Comparison of ENCODE assay signal across 9 cellular contexts in the genomic region with DNA sequence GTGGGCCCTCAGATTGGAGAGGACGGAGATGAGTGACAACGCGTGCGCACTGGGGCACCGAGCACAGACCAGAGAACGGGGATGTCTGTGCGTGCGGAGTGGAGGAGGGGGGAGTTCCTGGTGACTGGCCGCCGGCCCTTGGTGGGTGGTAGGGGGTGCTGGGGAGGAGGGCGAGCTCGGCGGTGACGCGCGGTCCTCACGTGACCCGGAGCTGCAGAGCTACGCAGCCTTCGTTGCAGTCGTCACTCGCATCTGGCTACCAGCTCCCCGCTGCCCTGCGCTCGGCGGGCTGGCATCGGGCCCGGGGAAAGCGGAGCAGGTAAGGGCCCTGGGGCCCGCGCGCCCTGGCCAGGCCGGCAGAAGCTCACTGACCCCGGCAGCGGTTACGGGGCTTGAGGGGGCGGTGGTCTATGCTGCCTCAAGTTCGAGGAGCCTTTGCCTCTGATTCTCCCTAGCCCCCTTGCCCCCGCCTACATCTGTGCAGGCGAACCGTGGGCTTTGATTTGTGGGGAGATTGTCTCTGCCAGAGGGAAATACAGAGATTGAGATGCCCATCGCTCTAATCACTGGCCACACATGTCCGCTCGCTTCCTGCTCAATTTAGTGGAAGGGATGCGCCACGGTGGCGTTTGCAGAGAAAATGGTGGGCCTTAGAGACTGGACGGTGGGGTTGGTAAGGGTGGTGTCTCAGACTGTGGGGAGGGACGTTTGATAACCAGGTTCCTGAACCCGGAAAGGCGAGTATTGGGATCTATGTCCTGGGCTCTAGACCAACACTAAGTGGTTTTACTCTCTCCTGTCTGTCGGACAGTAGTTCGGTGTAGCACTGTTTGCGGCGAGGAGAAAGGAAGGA. TPM values are rescaled to one million over a fixed set of nuclear protein-coding genes. Genes with fewer than 3 reads are reported as not detected.
DNase-seq lines count a peak whose midpoint lies in the region; ATAC-seq lines count a peak whose summit lies in the region.
"Had no signal": no experiment of that assay in that cellular context is flagged by ENCODE, and none has a peak within 500 bp of the region (broad histone marks: within the 10 kb centered on the region; RNA-seq: fewer than 3 reads in every experiment).

TSS of gene ARMCX4 (plus strand) at position 245 of the 853 bp plus-strand sequence. CDS start 3,134 bp downstream, outside the sequence.

- peak; percentile 70 for DNase-seq in DMS79 treated with DMSO at 0.1 percent for 48 hours (lab: John Stamatoyannopoulos, UW)
- DNase-seq in NCI-H146 treated with DMSO at 0.1 percent for 48 hours (lab: John Stamatoyannopoulos, UW; ENCODE audit: unreplicated experiment), result peak; percentile 77
- DNase-seq in activated CD4-positive, alpha-beta T cell treated with anti-CD3 and anti-CD28 coated beads, Interleukin-2, amount 50 U/mL, for 4 hours, result peak; percentile 6 to 28
- DNase-seq in effector CD4-positive, alpha-beta T cell, result peak; percentile 7
- DNase-seq in mesenchymal stem cell, result peak; percentile 81
- peak; percentile 3 to 13 (median 6) for DNase-seq in stimulated activated CD4-positive, alpha-beta T cell treated with anti-CD3 and anti-CD28 coated beads, TNF-alpha, amount 100 ng/mL, for 4 hours (ENCODE audit: low read depth in 3 of 3)
- DNase-seq in KBM-7, result no peak

- H2AK5ac ChIP-seq in mesenchymal stem cell (ENCODE audit: low read length, severe bottlenecking), result no peak within 1 kb of the TSS

- 14% methylated on average over 24 of the region's 55 CpGs for WGBS in mesenchymal stem cell

- no peak within 1 kb of the TSS for H3K14ac ChIP-seq in mesenchymal stem cell (ENCODE audit: low read length in 2 of 2)

- no peak for ATAC-seq in GM21576 (IDR thresholded peaks at IDR 0.05; ENCODE audit: unreplicated experiment)

- in situ Hi-C loops in KBM-7 (cut with MboI; ENCODE audit: low pct_unique_long_range_greater_than_20kb, low sequenced_read_pairs), result no loop called here

- no peak within 1 kb of the TSS for H3K23ac ChIP-seq in mesenchymal stem cell (ENCODE audit: low read length in 2 of 2)

- H3K9ac ChIP-seq in mesenchymal stem cell (ENCODE audit: low read length), result peak within 1 kb of the TSS; percentile 91

- H3K4me3 ChIP-seq in mesenchymal stem cell (ENCODE audit: insufficient read depth in 1 of 2, low read depth in 1 of 2, low read length in 2 of 2), result peak within 1 kb of the TSS; percentile 64 to 86

- H2BK15ac ChIP-seq in mesenchymal stem cell (ENCODE audit: low read depth, poor library complexity, severe bottlenecking), result no peak within 1 kb of the TSS

- H2BK120ac ChIP-seq in mesenchymal stem cell (ENCODE audit: low read depth, low read length), result no peak within 1 kb of the TSS

- H2AFZ ChIP-seq in mesenchymal stem cell (ENCODE audit: low read depth, low read length), result peak within 1 kb of the TSS; percentile 39

- H4K8ac ChIP-seq in mesenchymal stem cell (ENCODE audit: low read length), result peak within 1 kb of the TSS; percentile 64

- no peaks in the 10 kb centered on the region for H3K4me1 ChIP-seq in mesenchymal stem cell (ENCODE audit: control insufficient read depth, insufficient read depth, low read depth, low read length)

- no peak within 1 kb of the TSS for H2BK5ac ChIP-seq in mesenchymal stem cell (ENCODE audit: low read depth, low read length, poor library complexity, severe bottlenecking)

- peaks cover 27 to 28% of the 10 kb centered on the region in 2 experiments for H3K36me3 ChIP-seq in mesenchymal stem cell (ENCODE audit: control insufficient read depth in 1 of 2, insufficient read depth in 2 of 2, low read depth in 1 of 2, low read length in 2 of 2)

- peak within 1 kb of the TSS; percentile 68 for H3K4me2 ChIP-seq in mesenchymal stem cell (ENCODE audit: low read length, poor library complexity, severe bottlenecking)

- H3K9me3 ChIP-seq in mesenchymal stem cell (ENCODE audit: control insufficient read depth, low read length), result no peaks in the 10 kb centered on the region

- no peak within 1 kb of the TSS for H2BK12ac ChIP-seq in mesenchymal stem cell (ENCODE audit: low read length in 2 of 2)

- peak within 1 kb of the TSS in 1 of 2 experiments; percentile 49 for H3K4ac ChIP-seq in mesenchymal stem cell (ENCODE audit: low read depth in 1 of 2, low read length in 2 of 2)

- no peak within 1 kb of the TSS for H4K91ac ChIP-seq in mesenchymal stem cell (ENCODE audit: low read length)

- H3K18ac ChIP-seq in mesenchymal stem cell (ENCODE audit: low read depth in 1 of 2, low read length in 2 of 2), result peak within 1 kb of the TSS; percentile 54 to 70

- peaks cover 17% of the 10 kb centered on the region for H3K79me1 ChIP-seq in mesenchymal stem cell (replicated peaks; ENCODE audit: low read length, poor library complexity, severe bottlenecking)

- peak within 1 kb of the TSS; percentile 32 for H3K27ac ChIP-seq in mesenchymal stem cell (ENCODE audit: low read length, poor library complexity, severe bottlenecking)
- H3K27ac ChIP-seq: HL-60 had no signal

- peaks cover 0 to 5% of the 10 kb centered on the region in 2 experiments for H3K27me3 ChIP-seq in mesenchymal stem cell (ENCODE audit: control insufficient read depth in 1 of 2, insufficient read depth in 1 of 2, low read length in 2 of 2)

RNA-seq across cellular contexts. Expression of gene ARMCX4, which starts in this region (rescaled TPM):
- 5.1 TPM for polyA plus RNA-seq in mesenchymal stem cell (2013, experiment 1 of 2)
- 4.8 TPM for polyA plus RNA-seq in mesenchymal stem cell (2013, experiment 2 of 2)
